8 cellular contexts compared by ENCODE assay signal in the genomic region with DNA sequence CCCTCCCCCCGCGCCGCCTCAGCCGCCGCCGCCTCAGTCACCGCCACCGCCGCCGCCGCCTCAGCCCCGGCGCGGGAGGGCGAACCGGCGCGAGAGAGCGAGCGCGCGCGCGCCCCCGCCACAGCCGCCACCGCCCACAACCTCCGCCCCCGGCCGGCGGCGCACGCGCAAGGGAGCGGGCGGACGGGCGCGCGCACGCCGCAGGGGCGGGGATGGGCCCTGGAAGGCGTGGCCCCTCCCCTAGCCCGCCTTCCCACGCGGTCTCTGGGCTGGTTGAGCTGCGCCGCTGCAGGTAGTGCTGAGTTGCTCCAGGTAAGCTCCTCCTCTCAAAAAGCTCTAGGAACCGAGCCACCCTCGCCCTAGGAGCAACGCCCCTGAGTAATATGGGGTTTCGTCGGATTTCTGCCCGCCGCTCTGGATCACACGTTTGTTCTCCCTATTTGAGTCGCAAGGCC. TPM values are rescaled to one million over a fixed set of nuclear protein-coding genes. Genes with fewer than 3 reads are reported as not detected.
DNase-seq lines count a peak whose midpoint lies in the region; ATAC-seq and TF ChIP-seq lines count a peak whose summit lies in the region.

A gene (minus strand): TSS at position 96 of the 455 bp plus-strand sequence.

- H3K9me3 Mint-ChIP-seq in activated CD4-positive, alpha-beta T cell treated with anti-CD3 and anti-CD28 coated beads for 36 hours (ENCODE audit: low read depth), result no peaks in the 10 kb centered on the region

- H3K4me3 ChIP-seq in AG09309 (ENCODE audit: control insufficient read depth, low read depth, low read length) (peak within 1 kb of the TSS; percentile 86), choroid plexus epithelial cell (ENCODE audit: low read depth, low read length) (peak within 1 kb of the TSS; percentile 82)

- H3K27ac Mint-ChIP-seq in activated CD4-positive, alpha-beta T cell treated with anti-CD3 and anti-CD28 coated beads for 36 hours, result peak within 1 kb of the TSS; percentile 85

- TF ChIP-seq CTCF in AG09309 (IDR thresholded peaks at IDR 0.05; ENCODE audit: control insufficient read depth, insufficient read depth, low read depth, low read length, missing control alignments), result no peak
- no peak for TF ChIP-seq CTCF in choroid plexus epithelial cell (conservative IDR thresholded peaks at IDR 0.05; ENCODE audit: low read depth, low read length)

- no peaks in the 10 kb centered on the region for H3K36me3 Mint-ChIP-seq in activated CD4-positive, alpha-beta T cell treated with anti-CD3 and anti-CD28 coated beads for 36 hours (ENCODE audit: low read depth)

- POLR2A ChIA-PET in activated CD4-positive, alpha-beta T cell treated with anti-CD3 and anti-CD28 coated beads for 36 hours (lab: Charles Lee), result interaction anchor here (1.3 kb wide), 1 partner anchor 453 kb away, joined by 3 read pairs; a partner anchor contains a TSS

- DNase-seq in AG09309 (ENCODE audit: low read depth) (peak; percentile 7), NCI-H446 treated with DMSO at 0.1 percent for 48 hours (lab: John Stamatoyannopoulos, UW) (peak; percentile 60), choroid plexus epithelial cell (ENCODE audit: low read depth) (peak; percentile 74), kidney tubule cell (ENCODE audit: low spot score) (peak; percentile 95)
- peak; percentile 92 for DNase-seq in activated CD4-positive, alpha-beta T cell treated with anti-CD3 and anti-CD28 coated beads for 36 hours
- peak; percentile 78 for DNase-seq in stimulated activated CD4-positive, alpha-beta T cell treated with anti-CD3 and anti-CD28 coated beads, Interleukin-1b, Interleukin-23, amount 100 ng/mL, for 1 hour (ENCODE audit: low read depth in 2 of 2)

- peak; percentile 88 for ATAC-seq in GM19023 (IDR thresholded peaks at IDR 0.05; ENCODE audit: unreplicated experiment)
- peak; percentile 79 for ATAC-seq in HG03196 (IDR thresholded peaks at IDR 0.05; ENCODE audit: unreplicated experiment)
- peak; percentile 92 for ATAC-seq in activated CD4-positive, alpha-beta T cell treated with anti-CD3 and anti-CD28 coated beads for 36 hours

- H3K4me1 Mint-ChIP-seq in activated CD4-positive, alpha-beta T cell treated with anti-CD3 and anti-CD28 coated beads for 36 hours, result peaks cover 36% of the 10 kb centered on the region

- CTCF ChIA-PET in activated CD4-positive, alpha-beta T cell treated with anti-CD3 and anti-CD28 coated beads for 36 hours (lab: Charles Lee), result interaction anchor here (1.0 to 1.3 kb wide), 2 partner anchors 9 to 83 kb away, joined by 3 to 4 read pairs; no protein-coding TSS in a partner anchor

- intact Hi-C loops in activated CD4-positive, alpha-beta T cell treated with anti-CD3 and anti-CD28 coated beads for 36 hours (cut with DNase I, micrococcal nuclease), result loop anchor here (1.0 to 10.0 kb wide), 11 partner anchors 217 to 1131 kb away; a partner anchor contains a TSS

- no peaks in the 10 kb centered on the region for H3K27me3 Mint-ChIP-seq in activated CD4-positive, alpha-beta T cell treated with anti-CD3 and anti-CD28 coated beads for 36 hours

- H3K4me3 Mint-ChIP-seq in activated CD4-positive, alpha-beta T cell treated with anti-CD3 and anti-CD28 coated beads for 36 hours, result peak within 1 kb of the TSS; percentile 86

RNA-seq across cellular contexts. Expression of the gene that starts here (rescaled TPM):
- 10 to 100 TPM; 14.8 to 17.3 TPM for total RNA-seq in activated CD4-positive, alpha-beta T cell treated with anti-CD3 and anti-CD28 coated beads for 36 hours

Comparison
In these comparisons a context has a peak if more than half of its experiments do, and no peak if none do; other contexts are left out.
1. Peak in every context shown above with its lines: DNase-seq, ATAC-seq and H3K4me3 ChIP-seq.
2. DNase-seq: peak in every context shown above with its lines; median percentile 95 in kidney tubule cell; 92 in activated CD4-positive, alpha-beta T cell treated with anti-CD3 and anti-CD28 coated beads for 36 hours; 78 in stimulated activated CD4-positive, alpha-beta T cell treated with anti-CD3 and anti-CD28 coated beads, Interleukin-1b, Interleukin-23, amount 100 ng/mL, for 1 hour; 74 in choroid plexus epithelial cell; 60 in NCI-H446 treated with DMSO at 0.1 percent for 48 hours; 7 in AG09309.